1 cellular context compared by ENCODE assay signal in genomic region chr9:21549251-21549765, GRCh38.
TF ChIP-seq lines count a peak whose summit lies in the region.

No MANE protein-coding gene starts in this region.

TF ChIP-seq in HepG2, 621 proteins besides CTCF, POLR2A, EP300 and RAD21 (continued from another document):
- no peak for TF ChIP-seq REST (IDR thresholded peaks at IDR 0.05; ENCODE audit: borderline replicate concordance in 1 of 2, low read depth in 1 of 2, low read length in 2 of 2)
- no peak for TF ChIP-seq KMT2A (CRISPR knock-in tag; IDR thresholded peaks at IDR 0.05)
- TF ChIP-seq ZNF354B (CRISPR knock-in tag; IDR thresholded peaks at IDR 0.05): no peak
- no peak for TF ChIP-seq ZNF850 (CRISPR knock-in tag; conservative IDR thresholded peaks at IDR 0.05)
- no peak for TF ChIP-seq KIAA2018 (CRISPR knock-in tag; IDR thresholded peaks at IDR 0.05; ENCODE audit: borderline replicate concordance)
- TF ChIP-seq KAT7 (CRISPR knock-in tag; IDR thresholded peaks at IDR 0.05; ENCODE audit: borderline replicate concordance): no peak
- TF ChIP-seq ZSCAN30 (CRISPR knock-in tag; IDR thresholded peaks at IDR 0.05): no peak
- TF ChIP-seq RBM22 (optimal IDR thresholded peaks at IDR 0.05; ENCODE audit: low read length): no peak
- no peak for TF ChIP-seq ZNF574 (CRISPR knock-in tag; IDR thresholded peaks at IDR 0.05)
- TF ChIP-seq CENPT (CRISPR knock-in tag; IDR thresholded peaks at IDR 0.05; ENCODE audit: low read depth): no peak
- TF ChIP-seq ZBTB4 (CRISPR knock-in tag; IDR thresholded peaks at IDR 0.05; ENCODE audit: borderline replicate concordance): no peak
- TF ChIP-seq HDAC6 (IDR thresholded peaks at IDR 0.05; ENCODE audit: low read depth, low read length): no peak
- TF ChIP-seq SP140L (CRISPR knock-in tag; IDR thresholded peaks at IDR 0.05; ENCODE audit: borderline replicate concordance): no peak
- TF ChIP-seq WIZ (CRISPR knock-in tag; IDR thresholded peaks at IDR 0.05): no peak
- TF ChIP-seq BCL3 (CRISPR knock-in tag; IDR thresholded peaks at IDR 0.05): no peak
- TF ChIP-seq LCORL (IDR thresholded peaks at IDR 0.05): no peak
- TF ChIP-seq LCORL (CRISPR knock-in tag; IDR thresholded peaks at IDR 0.05): no peak
